8 cellular contexts compared by ENCODE assay signal in the genomic region with DNA sequence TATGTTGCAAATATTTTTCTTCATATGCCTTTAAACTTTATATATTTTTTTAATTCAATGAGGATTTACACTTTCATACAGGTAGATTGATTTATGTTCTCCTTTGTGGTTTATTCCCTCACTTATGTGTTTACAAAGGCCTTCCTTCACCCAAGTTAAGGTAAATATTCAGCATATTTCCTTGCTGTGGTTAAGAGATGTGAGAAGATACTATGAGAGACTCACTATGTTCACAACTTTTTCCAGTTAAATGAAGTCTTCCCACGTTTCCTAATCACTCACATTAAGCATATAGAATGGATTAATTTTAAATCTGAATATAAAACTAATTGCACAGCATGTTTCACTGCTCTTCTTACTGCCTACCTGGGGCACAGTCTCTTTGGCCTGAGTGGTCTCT. TPM values are rescaled to one million over a fixed set of nuclear protein-coding genes. Genes with fewer than 3 reads are reported as not detected.
DNase-seq lines count a peak whose midpoint lies in the region; ATAC-seq and TF ChIP-seq lines count a peak whose summit lies in the region.

No MANE protein-coding gene starts in this region.

- peak overlapping the region; percentile 42 to 56 for H3K27ac ChIP-seq in liver (ENCODE audit: low read depth in 1 of 2, low read length in 2 of 2)
- peak overlapping the region in 2 of 4 donors; percentile 48 to 76 for H3K27ac ChIP-seq in tibial nerve

- H3K4me3 ChIP-seq in liver (ENCODE audit: low read depth in 1 of 3, low read length in 3 of 3) (peak overlapping the region; percentile 65 to 89 (median 76)), tibial nerve (peak overlapping the region; percentile 57 to 86 (median 66))

- H3K9ac ChIP-seq in liver (ENCODE audit: low read depth in 1 of 2, low read length in 2 of 2): peak overlapping the region; percentile 66 to 92

- TF ChIP-seq POLR2A in tibial nerve (IDR thresholded peaks at IDR 0.05): no peak

- WGBS in liver: 10% methylated on average over 1 of the region's 1 CpG
- WGBS in tibial nerve, 2 donors: 5 to 27% methylated on average over 1 of the region's 1 CpG

- H3K36me3 ChIP-seq in liver (ENCODE audit: control insufficient read depth in 4 of 4, insufficient read depth in 3 of 4, low read depth in 1 of 4, low read length in 3 of 4) (no peaks in the 10 kb centered on the region), tibial nerve (no peaks in the 10 kb centered on the region)

- no peak for TF ChIP-seq EP300 in tibial nerve (IDR thresholded peaks at IDR 0.05)

- no peaks in the 10 kb centered on the region for H3K27me3 ChIP-seq in liver (ENCODE audit: control insufficient read depth in 4 of 4, insufficient read depth in 4 of 4, low read length in 3 of 4)
- no peaks in the 10 kb centered on the region for H3K27me3 ChIP-seq in tibial nerve

- no peak for TF ChIP-seq RAD21 in liver (IDR thresholded peaks at IDR 0.05)

- H3K27me3 Mint-ChIP-seq in activated T-cell treated with anti-CD3 and anti-CD28 coated beads, Interleukin-2, amount 50 U/mL, for 72 hours (ENCODE audit: low read depth): no peaks in the 10 kb centered on the region
- H3K27me3 Mint-ChIP-seq in activated naive CD8-positive, alpha-beta T cell treated with anti-CD3 and anti-CD28 coated beads, Interleukin-2, amount 10 ng/mL, durations not matched to agents 7 days and 5 days: peaks cover 2% of the 10 kb centered on the region

- POLR2A ChIA-PET in activated naive CD8-positive, alpha-beta T cell treated with anti-CD3 and anti-CD28 coated beads, Interleukin-2, amount 10 ng/mL, durations not matched to agents 7 days and 5 days (lab: Charles Lee): interaction anchor here (0.8 to 1.7 kb wide), 9 partner anchors 9 to 417 kb away, joined by 3 to 13 read pairs (median 5); a partner anchor contains a TSS

- H3K36me3 Mint-ChIP-seq in activated T-cell treated with anti-CD3 and anti-CD28 coated beads, Interleukin-2, amount 50 U/mL, for 72 hours (ENCODE audit: insufficient read depth in 2 of 2): peaks cover 0 to 3% of the 10 kb centered on the region in 2 donors
- H3K36me3 Mint-ChIP-seq in activated naive CD8-positive, alpha-beta T cell treated with anti-CD3 and anti-CD28 coated beads, Interleukin-2, amount 10 ng/mL, durations not matched to agents 7 days and 5 days: peaks cover 10% of the 10 kb centered on the region

- H3K4me1 ChIP-seq in liver (ENCODE audit: control insufficient read depth in 4 of 4, insufficient read depth in 4 of 4, low read length in 3 of 4): peaks cover 11 to 45% (median 36%) of the 10 kb centered on the region in 4 donors
- H3K4me1 ChIP-seq in tibial nerve: peaks cover 0 to 23% (median 12%) of the 10 kb centered on the region in 4 donors

- peak overlapping the region; percentile 89 to 94 for H3K4me3 Mint-ChIP-seq in activated T-cell treated with anti-CD3 and anti-CD28 coated beads, Interleukin-2, amount 50 U/mL, for 72 hours
- peak overlapping the region; percentile 96 for H3K4me3 Mint-ChIP-seq in activated naive CD8-positive, alpha-beta T cell treated with anti-CD3 and anti-CD28 coated beads, Interleukin-2, amount 10 ng/mL, durations not matched to agents 7 days and 5 days

- peak in 1 of 2 donors; percentile 1 for ATAC-seq in activated T-cell treated with anti-CD3 and anti-CD28 coated beads, Interleukin-2, amount 50 U/mL, for 72 hours (replicated peaks in 1 of 2)
- ATAC-seq in activated naive CD8-positive, alpha-beta T cell treated with anti-CD3 and anti-CD28 coated beads, Interleukin-2, amount 10 ng/mL, durations not matched to agents 7 days and 5 days (ENCODE audit: low read depth): no peak
- no peak for ATAC-seq in left lobe of liver
- ATAC-seq in GM18909 (IDR thresholded peaks at IDR 0.05; ENCODE audit: poor library complexity, unreplicated experiment): no peak

- DNase-seq in activated T-cell treated with anti-CD3 and anti-CD28 coated beads, Interleukin-2, amount 50 U/mL, for 72 hours: no peak
- no peak for DNase-seq in activated T-cell treated with anti-CD3 and anti-CD28 coated beads, Interleukin-2, amount 50 U/mL, for 48 hours
- DNase-seq in activated naive CD8-positive, alpha-beta T cell treated with anti-CD3 and anti-CD28 coated beads, Interleukin-2, amount 10 ng/mL, durations not matched to agents 7 days and 5 days: no peak
- DNase-seq in tibial nerve (ENCODE audit: low spot score in 2 of 2) (no peak), LoVo (ENCODE audit: low spot score) (no peak), left lobe of liver (ENCODE audit: low spot score) (no peak)

- no peaks in the 10 kb centered on the region for H3K9me3 Mint-ChIP-seq in activated T-cell treated with anti-CD3 and anti-CD28 coated beads, Interleukin-2, amount 50 U/mL, for 72 hours
- H3K9me3 Mint-ChIP-seq in activated naive CD8-positive, alpha-beta T cell treated with anti-CD3 and anti-CD28 coated beads, Interleukin-2, amount 10 ng/mL, durations not matched to agents 7 days and 5 days: no peaks in the 10 kb centered on the region

- no peak for TF ChIP-seq CTCF in liver (IDR thresholded peaks at IDR 0.05; ENCODE audit: low read depth, low read length, missing input control)
- no peak for TF ChIP-seq CTCF in tibial nerve (IDR thresholded peaks at IDR 0.05)

- H3K9me3 ChIP-seq in liver (ENCODE audit: control insufficient read depth in 4 of 4, low read length in 3 of 4) (no peaks in the 10 kb centered on the region), tibial nerve (no peaks in the 10 kb centered on the region)

- peak overlapping the region; percentile 85 for H3K27ac Mint-ChIP-seq in activated T-cell treated with anti-CD3 and anti-CD28 coated beads, Interleukin-2, amount 50 U/mL, for 72 hours
- H3K27ac Mint-ChIP-seq in activated naive CD8-positive, alpha-beta T cell treated with anti-CD3 and anti-CD28 coated beads, Interleukin-2, amount 10 ng/mL, durations not matched to agents 7 days and 5 days: peak overlapping the region; percentile 88

- peaks cover 61% of the 10 kb centered on the region for H3K4me1 Mint-ChIP-seq in activated T-cell treated with anti-CD3 and anti-CD28 coated beads, Interleukin-2, amount 50 U/mL, for 72 hours (ENCODE audit: low read depth)
- H3K4me1 Mint-ChIP-seq in activated naive CD8-positive, alpha-beta T cell treated with anti-CD3 and anti-CD28 coated beads, Interleukin-2, amount 10 ng/mL, durations not matched to agents 7 days and 5 days: peaks cover 46% of the 10 kb centered on the region

TF ChIP-seq in liver, 16 proteins besides CTCF, POLR2A, EP300 and RAD21:
- TF ChIP-seq HNF4G (IDR thresholded peaks at IDR 0.05) (no peak), EGR1 (IDR thresholded peaks at IDR 0.05; ENCODE audit: low read depth in 2 of 2) (no peak), TAF1 (conservative IDR thresholded peaks at IDR 0.05) (no peak), FOXA1 (IDR thresholded peaks at IDR 0.05) (no peak), HNF4A (conservative IDR thresholded peaks at IDR 0.05) (no peak), SP1 (IDR thresholded peaks at IDR 0.05) (no peak), YY1 (IDR thresholded peaks at IDR 0.05) (no peak)
- TF ChIP-seq, protein P1, sequence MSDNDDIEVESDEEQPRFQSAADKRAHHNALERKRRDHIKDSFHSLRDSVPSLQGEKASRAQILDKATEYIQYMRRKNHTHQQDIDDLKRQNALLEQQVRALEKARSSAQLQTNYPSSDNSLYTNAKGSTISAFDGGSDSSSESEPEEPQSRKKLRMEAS (IDR thresholded peaks at IDR 0.05): no peak
- TF ChIP-seq, protein P2, sequence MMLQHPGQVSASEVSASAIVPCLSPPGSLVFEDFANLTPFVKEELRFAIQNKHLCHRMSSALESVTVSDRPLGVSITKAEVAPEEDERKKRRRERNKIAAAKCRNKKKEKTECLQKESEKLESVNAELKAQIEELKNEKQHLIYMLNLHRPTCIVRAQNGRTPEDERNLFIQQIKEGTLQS (IDR thresholded peaks at IDR 0.05): no peak
- TF ChIP-seq, protein P3, sequence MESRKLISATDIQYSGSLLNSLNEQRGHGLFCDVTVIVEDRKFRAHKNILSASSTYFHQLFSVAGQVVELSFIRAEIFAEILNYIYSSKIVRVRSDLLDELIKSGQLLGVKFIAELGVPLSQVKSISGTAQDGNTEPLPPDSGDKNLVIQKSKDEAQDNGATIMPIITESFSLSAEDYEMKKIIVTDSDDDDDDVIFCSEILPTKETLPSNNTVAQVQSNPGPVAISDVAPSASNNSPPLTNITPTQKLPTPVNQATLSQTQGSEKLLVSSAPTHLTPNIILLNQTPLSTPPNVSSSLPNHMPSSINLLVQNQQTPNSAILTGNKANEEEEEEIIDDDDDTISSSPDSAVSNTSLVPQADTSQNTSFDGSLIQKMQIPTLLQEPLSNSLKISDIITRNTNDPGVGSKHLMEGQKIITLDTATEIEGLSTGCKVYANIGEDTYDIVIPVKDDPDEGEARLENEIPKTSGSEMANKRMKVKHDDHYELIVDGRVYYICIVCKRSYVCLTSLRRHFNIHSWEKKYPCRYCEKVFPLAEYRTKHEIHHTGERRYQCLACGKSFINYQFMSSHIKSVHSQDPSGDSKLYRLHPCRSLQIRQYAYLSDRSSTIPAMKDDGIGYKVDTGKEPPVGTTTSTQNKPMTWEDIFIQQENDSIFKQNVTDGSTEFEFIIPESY (IDR thresholded peaks at IDR 0.05): no peak

RNA-seq across cellular contexts. Expression of a gene that starts 0.6 kb away (rescaled TPM):
- total RNA-seq in activated T-cell treated with anti-CD3 and anti-CD28 coated beads, Interleukin-2, amount 50 U/mL, for 72 hours: 10 to 100 TPM; 28.4 to 29.7 TPM
- total RNA-seq in activated naive CD8-positive, alpha-beta T cell treated with anti-CD3 and anti-CD28 coated beads, Interleukin-2, amount 10 ng/mL, durations not matched to agents 7 days and 5 days: 10 to 100 TPM; 28.2 to 29.4 TPM
- 100 to 1,000 TPM in 1 of 2 donors, 10 to 100 TPM in 1; 67.5 to 152 TPM for total RNA-seq in liver
- polyA plus RNA-seq in liver: 10 to 100 TPM; 31.8 to 63.5 TPM
- total RNA-seq in tibial nerve: 10 to 100 TPM; 12.7 to 18.8 (median 16.0) TPM
- total RNA-seq in left lobe of liver: 95.5 TPM

RNA-seq across cellular contexts. Expression of a gene that starts 0.7 kb away (rescaled TPM):
- total RNA-seq in activated T-cell treated with anti-CD3 and anti-CD28 coated beads, Interleukin-2, amount 50 U/mL, for 72 hours: 1 to 10 TPM; 1.6 TPM
- total RNA-seq in activated naive CD8-positive, alpha-beta T cell treated with anti-CD3 and anti-CD28 coated beads, Interleukin-2, amount 10 ng/mL, durations not matched to agents 7 days and 5 days: 1 to 10 TPM; 1.1 to 2.0 TPM
- total RNA-seq in liver: 1 to 10 TPM in 1 of 2 donors, under 1 TPM in 1; 0.75 to 1.9 TPM
- under 1 TPM; 0.42 to 0.85 TPM for polyA plus RNA-seq in liver
- total RNA-seq in tibial nerve: 1 to 10 TPM in 2 of 4 donors, under 1 TPM in 2; 0.59 to 2.8 (median 1.7) TPM
- 1.5 TPM for total RNA-seq in left lobe of liver

RNA-seq across cellular contexts. Expression of a gene that starts 28.1 kb away (rescaled TPM):
- total RNA-seq in activated T-cell treated with anti-CD3 and anti-CD28 coated beads, Interleukin-2, amount 50 U/mL, for 72 hours: 100 to 1,000 TPM; 300 to 324 TPM
- 100 to 1,000 TPM; 268 to 273 TPM for total RNA-seq in activated naive CD8-positive, alpha-beta T cell treated with anti-CD3 and anti-CD28 coated beads, Interleukin-2, amount 10 ng/mL, durations not matched to agents 7 days and 5 days
- total RNA-seq in liver: 100 to 1,000 TPM; 104 to 140 TPM
- polyA plus RNA-seq in liver: 10 to 100 TPM; 63.7 to 65.4 TPM
- 100 to 1,000 TPM; 134 to 164 (median 147) TPM for total RNA-seq in tibial nerve
- 101 TPM for total RNA-seq in left lobe of liver
